In genomic region chr3:4493008-4493930, GRCh38 we compare ENCODE assay signal across 8 cellular contexts. TPM values are rescaled to one million over a fixed set of nuclear protein-coding genes. Genes with fewer than 3 reads are reported as not detected.
DNase-seq lines count a peak whose midpoint lies in the region; ATAC-seq and TF ChIP-seq lines count a peak whose summit lies in the region.

TSS of gene ITPR1 (plus strand) at chr3:4493348. CDS start at chr3:4516492, 23,144 bp downstream.

- TF ChIP-seq POLR2A in uterus (IDR thresholded peaks at IDR 0.05), result peak; percentile 99 to 100

- H3K4me3 ChIP-seq in right atrium auricular region (peak within 1 kb of the TSS; percentile 85 to 87), uterus (peak within 1 kb of the TSS; percentile 71 to 94)

- no peak for TF ChIP-seq CTCF in right atrium auricular region (IDR thresholded peaks at IDR 0.05)
- peak in 2 of 4 experiments; percentile 2 to 21 for TF ChIP-seq CTCF in uterus (IDR thresholded peaks at IDR 0.05)

- no peaks in the 10 kb centered on the region for H3K27me3 ChIP-seq in right atrium auricular region
- H3K27me3 ChIP-seq in uterus, result no peaks in the 10 kb centered on the region

- H3K36me3 ChIP-seq in right atrium auricular region (no peaks in the 10 kb centered on the region), uterus (no peaks in the 10 kb centered on the region)

- DNase-seq in NCI-H187 (lab: John Stamatoyannopoulos, UW), result peak; percentile 74 to 85
- peak; percentile 92 to 99 (median 97) for DNase-seq in T-helper 2 cell
- peak; percentile 64 to 99 (median 95) for DNase-seq in anterior cingulate cortex (lab: John Stamatoyannopoulos, UW)
- peak; percentile 100 for DNase-seq in right atrium auricular region (ENCODE audit: low spot score)
- DNase-seq in pulmonary artery endothelial cell (ENCODE audit: low read depth, low spot score), result peak; percentile 96
- peak; percentile 99 for DNase-seq in uterus

- H3K9me3 ChIP-seq in right atrium auricular region (no peaks in the 10 kb centered on the region), uterus (no peaks in the 10 kb centered on the region)

- intact Hi-C loops in uterus (cut with DNase I; ENCODE audit: low total_unique reads), result no loop called here

- H3K4me1 ChIP-seq in right atrium auricular region, result peaks cover 0 to 35% of the 10 kb centered on the region in 2 donors
- no peaks in the 10 kb centered on the region for H3K4me1 ChIP-seq in uterus

- H3K27ac ChIP-seq in right atrium auricular region (peak within 1 kb of the TSS; percentile 92), uterus (peak within 1 kb of the TSS; percentile 88 to 90)

- ATAC-seq in GM18498 (IDR thresholded peaks at IDR 0.05; ENCODE audit: unreplicated experiment) (peak; percentile 92), HG02938 (IDR thresholded peaks at IDR 0.05; ENCODE audit: unreplicated experiment) (peak; percentile 90)

RNA-seq across cellular contexts. Expression of gene ITPR1, which starts in this region (rescaled TPM):
- total RNA-seq in right atrium auricular region (10 to 100 TPM; 36.7 to 42.5 TPM), pulmonary artery endothelial cell (15.2 and 20.1 TPM in 2 replicates), uterus (100 to 1,000 TPM in 3 of 4 donors, 10 to 100 TPM in 1; 98.2 to 224 (median 141) TPM)

Comparison
In these comparisons a context has a peak if more than half of its experiments do, and no peak if none do; other contexts are left out.
1. Peak in every context shown above with its lines: DNase-seq, ATAC-seq, H3K4me3 ChIP-seq and H3K27ac ChIP-seq.